18 cellular contexts compared by ENCODE assay signal in the genomic region with DNA sequence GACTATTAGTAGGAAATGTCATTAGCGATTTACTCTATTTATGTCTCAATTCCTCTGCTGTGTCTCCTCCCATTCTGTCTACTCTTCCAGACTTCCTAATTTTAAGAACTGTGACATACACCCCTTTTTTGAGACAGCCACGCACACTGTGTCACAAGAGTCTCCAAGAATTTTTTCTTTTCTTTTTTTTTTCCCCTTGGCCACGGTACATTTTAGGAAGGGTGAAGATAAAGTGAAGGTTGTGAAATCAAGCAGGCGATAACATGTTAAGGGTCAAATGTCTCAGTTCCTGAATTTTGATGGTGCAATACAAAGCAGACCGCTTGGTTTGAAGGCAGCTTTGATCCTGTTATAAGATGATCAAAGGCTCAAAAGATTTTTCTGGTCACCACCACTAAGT. TPM values are rescaled to one million over a fixed set of nuclear protein-coding genes. Genes with fewer than 3 reads are reported as not detected.
DNase-seq lines count a peak whose midpoint lies in the region; ATAC-seq, FAIRE-seq and TF ChIP-seq lines count a peak whose summit lies in the region.
"Had no signal": no experiment of that assay in that cellular context is flagged by ENCODE, and none has a peak within 500 bp of the region (broad histone marks: within the 10 kb centered on the region; RNA-seq: fewer than 3 reads in every experiment).

No MANE protein-coding gene starts in this region.

- no peak overlapping the region for H3K9ac ChIP-seq in kidney (ENCODE audit: low read length in 2 of 2)

- H3K27me3 Mint-ChIP-seq in Caco-2 (ENCODE audit: insufficient read depth, unreplicated experiment) = no peaks in the 10 kb centered on the region
- no peaks in the 10 kb centered on the region for H3K27me3 Mint-ChIP-seq in mesothelial cell of epicardium (ENCODE audit: low read depth)

- H3K9me3 Mint-ChIP-seq in Caco-2 (ENCODE audit: unreplicated experiment) (no peaks in the 10 kb centered on the region), mesothelial cell of epicardium (no peaks in the 10 kb centered on the region)
- H3K9me3 Mint-ChIP-seq: activated T-helper 17 cell treated with anti-CD3 and anti-CD28 coated beads, Interleukin-2, amount 50 U/mL, for 72 hours had no signal

- peak overlapping the region; percentile 73 for H3K27ac Mint-ChIP-seq in Caco-2 (ENCODE audit: unreplicated experiment)
- peak overlapping the region; percentile 35 for H3K27ac Mint-ChIP-seq in mesothelial cell of epicardium
- H3K27ac Mint-ChIP-seq: activated CD8-positive, alpha-beta T cell treated with anti-CD3 and anti-CD28 coated beads, Interleukin-2, amount 10 ng/mL, durations not matched to agents 7 days and 5 days; activated T-helper 17 cell treated with anti-CD3 and anti-CD28 coated beads, Interleukin-2, amount 50 U/mL, for 72 hours had no signal

- CTCF ChIA-PET in Caco-2 (lab: Charles Lee) = interaction anchor here (1.0 kb wide), 2 partner anchors 9 to 14 kb away, joined by 4 to 5 read pairs; no protein-coding TSS in a partner anchor

- H3K4me1 ChIP-seq in Caco-2 (peaks cover 76% of the 10 kb centered on the region), esophagus squamous epithelium (peaks cover 0 to 19% (median 0%) of the 10 kb centered on the region in 3 donors), kidney (ENCODE audit: control insufficient read depth in 1 of 2, insufficient read depth in 1 of 2, low read depth in 1 of 2, low read length in 2 of 2) (no peaks in the 10 kb centered on the region), gastrocnemius medialis (no peaks in the 10 kb centered on the region)
- H3K4me1 ChIP-seq: pancreas, SJCRH30 had no signal

- H3K36me3 Mint-ChIP-seq in Caco-2 (ENCODE audit: insufficient read depth, unreplicated experiment) (peaks cover 52% of the 10 kb centered on the region), mesothelial cell of epicardium (no peaks in the 10 kb centered on the region)

- H3K27me3 ChIP-seq in Caco-2 (replicated peaks; ENCODE audit: control insufficient read depth, insufficient read depth, low read length) (no peaks in the 10 kb centered on the region), esophagus squamous epithelium (no peaks in the 10 kb centered on the region), gastrocnemius medialis (no peaks in the 10 kb centered on the region)
- H3K27me3 ChIP-seq: pancreas, SJCRH30 had no signal

- H3K4me1 Mint-ChIP-seq in Caco-2 (ENCODE audit: low read depth, unreplicated experiment) (peaks cover 43% of the 10 kb centered on the region), mesothelial cell of epicardium (peaks cover 28% of the 10 kb centered on the region)
- H3K4me1 Mint-ChIP-seq: activated T-helper 17 cell treated with anti-CD3 and anti-CD28 coated beads, Interleukin-2, amount 50 U/mL, for 72 hours had no signal

- peak; percentile 71 to 86 for DNase-seq in Caco-2
- peak; percentile 96 for DNase-seq in NOMO-1 treated with DMSO at 0.1 percent for 48 hours (lab: John Stamatoyannopoulos, UW; ENCODE audit: unreplicated experiment)
- peak; percentile 62 for DNase-seq in epithelial cell of esophagus (ENCODE audit: low read depth)
- no peak for DNase-seq in mesothelial cell of epicardium (ENCODE audit: low spot score in 2 of 2, unreplicated experiment in 2 of 2)
- DNase-seq in NCI-H524 (lab: John Stamatoyannopoulos, UW) = no peak
- no peak for DNase-seq in esophagus squamous epithelium (lab: John Stamatoyannopoulos, UW)
- no peak for DNase-seq in kidney
- DNase-seq in gastrocnemius medialis = no peak
- DNase-seq: activated CD8-positive, alpha-beta T cell treated with anti-CD3 and anti-CD28 coated beads, Interleukin-2, amount 10 ng/mL, durations not matched to agents 7 days and 5 days; NCI-H2029 treated with DMSO at 0.1 percent for 48 hours; NCI-H774; pancreas; SJCRH30; stimulated activated CD4-positive, alpha-beta T cell treated with anti-CD3 and anti-CD28 coated beads, Interleukin-12 subunit alpha, Interleukin-12 subunit beta, amount 100 ng/mL, for 4 hours had no signal

- TF ChIP-seq POLR2A in esophagus squamous epithelium (IDR thresholded peaks at IDR 0.05) = no peak
- TF ChIP-seq POLR2A in gastrocnemius medialis (IDR thresholded peaks at IDR 0.05) = no peak

- H3K36me3 ChIP-seq in Caco-2 (ENCODE audit: control insufficient read depth, insufficient read depth, low read length) (no peaks in the 10 kb centered on the region), esophagus squamous epithelium (no peaks in the 10 kb centered on the region), kidney (ENCODE audit: control insufficient read depth in 1 of 2, insufficient read depth in 2 of 2, low read length in 2 of 2) (no peaks in the 10 kb centered on the region), gastrocnemius medialis (no peaks in the 10 kb centered on the region)
- H3K36me3 ChIP-seq: pancreas, SJCRH30 had no signal

- H3K4me3 Mint-ChIP-seq in Caco-2 (ENCODE audit: unreplicated experiment) (peak overlapping the region; percentile 25), mesothelial cell of epicardium (no peak overlapping the region)
- H3K4me3 Mint-ChIP-seq: activated CD8-positive, alpha-beta T cell treated with anti-CD3 and anti-CD28 coated beads, Interleukin-2, amount 10 ng/mL, durations not matched to agents 7 days and 5 days; activated T-helper 17 cell treated with anti-CD3 and anti-CD28 coated beads, Interleukin-2, amount 50 U/mL, for 72 hours had no signal

- no peak for FAIRE-seq in kidney (lab: Jason Lieb, UNC)
- FAIRE-seq: pancreas had no signal

- H3K4me3 ChIP-seq in Caco-2 (ENCODE audit: low read depth, low read length) (no peak overlapping the region), epithelial cell of esophagus (ENCODE audit: low read length) (no peak overlapping the region), esophagus squamous epithelium (no peak overlapping the region), kidney (ENCODE audit: low read length in 2 of 2) (no peak overlapping the region), gastrocnemius medialis (no peak overlapping the region)
- H3K4me3 ChIP-seq: pancreas, SJCRH30 had no signal

- TF ChIP-seq CTCF in Caco-2 (IDR thresholded peaks at IDR 0.05; ENCODE audit: insufficient read depth in 1 of 2, low read depth in 1 of 2, low read length in 1 of 2, severe bottlenecking in 1 of 2, unreplicated experiment in 1 of 2) = no peak
- no peak for TF ChIP-seq CTCF in epithelial cell of esophagus (IDR thresholded peaks at IDR 0.05; ENCODE audit: insufficient read depth, low read depth, low read length, missing control alignments)
- no peak for TF ChIP-seq CTCF in mesothelial cell of epicardium (IDR thresholded peaks at IDR 0.05; ENCODE audit: unreplicated experiment)
- TF ChIP-seq CTCF in esophagus squamous epithelium (IDR thresholded peaks at IDR 0.05) = no peak
- no peak for TF ChIP-seq CTCF in kidney (IDR thresholded peaks at IDR 0.05; ENCODE audit: borderline replicate concordance, extremely low read depth, insufficient read depth)
- TF ChIP-seq CTCF in gastrocnemius medialis (IDR thresholded peaks at IDR 0.05 in 4 of 5, conservative IDR thresholded peaks at IDR 0.05 in 1 of 5) = no peak

- no peak for ATAC-seq in gastrocnemius medialis
- ATAC-seq: activated CD8-positive, alpha-beta T cell treated with anti-CD3 and anti-CD28 coated beads, Interleukin-2, amount 10 ng/mL, durations not matched to agents 7 days and 5 days; activated T-helper 17 cell treated with anti-CD3 and anti-CD28 coated beads, Interleukin-2, amount 50 U/mL, for 72 hours had no signal

- in situ Hi-C loops in gastrocnemius medialis (cut with MboI; ENCODE audit: low sequenced_read_pairs in 4 of 4) = no loop called here

- no peak overlapping the region for H3K27ac ChIP-seq in esophagus squamous epithelium
- H3K27ac ChIP-seq in kidney (ENCODE audit: low read depth in 2 of 2, low read length in 2 of 2) = no peak overlapping the region
- H3K27ac ChIP-seq in gastrocnemius medialis = no peak overlapping the region
- H3K27ac ChIP-seq: SJCRH30 had no signal

- intact Hi-C loops in Caco-2 (cut with micrococcal nuclease; ENCODE audit: unreplicated experiment) = loop anchor here (1.0 to 2.0 kb wide), 2 partner anchors 9 to 23 kb away; no protein-coding TSS in a partner anchor
- intact Hi-C loops in esophagus squamous epithelium (cut with DNase I) = no loop called here
- intact Hi-C loops in kidney (cut with DNase I) = no loop called here
- intact Hi-C loops in gastrocnemius medialis (cut with DNase I; ENCODE audit: low total_unique reads) = no loop called here

- no peaks in the 10 kb centered on the region for H3K9me3 ChIP-seq in Caco-2
- no peaks in the 10 kb centered on the region for H3K9me3 ChIP-seq in esophagus squamous epithelium
- H3K9me3 ChIP-seq in kidney (ENCODE audit: control insufficient read depth in 1 of 2, low read length in 2 of 2) = no peaks in the 10 kb centered on the region
- H3K9me3 ChIP-seq in gastrocnemius medialis = no peaks in the 10 kb centered on the region
- H3K9me3 ChIP-seq: pancreas, SJCRH30 had no signal

- no TSS peak for BruUV-seq in Caco-2 (replicated peaks; lab: Mats Ljungman, UMichigan)

- POLR2A ChIA-PET in Caco-2 (lab: Charles Lee) = interaction anchor here (1.0 kb wide), 1 partner anchor 8 kb away, joined by 3 read pairs; no protein-coding TSS in a partner anchor

- 38 to 44% methylated on average over 5 of the region's 5 CpGs for WGBS in esophagus squamous epithelium, 2 donors

RNA-seq across cellular contexts. Expression of a gene that starts 4.3 kb away (rescaled TPM):
- total RNA-seq in Caco-2 (2022) = 176 and 183 TPM in 2 replicates
- 1.3 to 1.7 TPM (median 1.4 TPM) in 3 replicates for total RNA-seq in mesothelial cell of epicardium
- 1 to 10 TPM in 1 of 4 donors, not detected in 3; 2.7 TPM for total RNA-seq in esophagus squamous epithelium
- 6.7 TPM for total RNA-seq in kidney
- 11.5 TPM for polyA plus RNA-seq in kidney (ENCODE audit: insufficient read depth, low read depth, low replicate concordance)
- under 1 TPM in 1 of 4 donors, not detected in 3; 0.42 TPM for total RNA-seq in gastrocnemius medialis
- total RNA-seq: activated CD8-positive, alpha-beta T cell treated with anti-CD3 and anti-CD28 coated beads, Interleukin-2, amount 10 ng/mL, durations not matched to agents 7 days and 5 days; activated T-helper 17 cell treated with anti-CD3 and anti-CD28 coated beads, Interleukin-2, amount 50 U/mL, for 72 hours; LHCN-M2; SJCRH30 had no signal

RNA-seq across cellular contexts. Expression of a gene that starts 11.2 kb away (rescaled TPM):
- total RNA-seq in Caco-2 (2022) (41.8 and 46.0 TPM in 2 replicates), mesothelial cell of epicardium (0.97 to 1.6 TPM (median 1.1 TPM) in 3 replicates), esophagus squamous epithelium (not detected), kidney (25.7 TPM), gastrocnemius medialis (not detected)
- polyA plus RNA-seq in kidney (ENCODE audit: insufficient read depth, low read depth, low replicate concordance) = 292 TPM
- total RNA-seq: activated CD8-positive, alpha-beta T cell treated with anti-CD3 and anti-CD28 coated beads, Interleukin-2, amount 10 ng/mL, durations not matched to agents 7 days and 5 days; activated T-helper 17 cell treated with anti-CD3 and anti-CD28 coated beads, Interleukin-2, amount 50 U/mL, for 72 hours; LHCN-M2; SJCRH30 had no signal

RNA-seq across cellular contexts. Expression of a gene that starts 37.6 kb away (rescaled TPM):
- total RNA-seq in Caco-2 (2022) (not detected in 2 replicates), mesothelial cell of epicardium (0.11 TPM in 1 of 3 replicates, not detected in the others), esophagus squamous epithelium (10 to 100 TPM; 10.3 to 36.1 (median 19.2) TPM), kidney (20.0 TPM), gastrocnemius medialis (10 to 100 TPM in 1 of 4 donors, 1 to 10 TPM in 3; 1.1 to 40.7 (median 3.6) TPM)
- polyA plus RNA-seq in kidney (ENCODE audit: insufficient read depth, low read depth, low replicate concordance) = 0.43 TPM
- total RNA-seq: activated CD8-positive, alpha-beta T cell treated with anti-CD3 and anti-CD28 coated beads, Interleukin-2, amount 10 ng/mL, durations not matched to agents 7 days and 5 days; fibroblast of lung; LHCN-M2; SJCRH30 had no signal
- polyA plus RNA-seq: BJ had no signal

RNA-seq across cellular contexts. Expression of a gene that starts 45.1 kb away (rescaled TPM):
- total RNA-seq in Caco-2 (2022) = 106 TPM in 2 replicates
- 100 to 105 TPM (median 104 TPM) in 3 replicates for total RNA-seq in mesothelial cell of epicardium
- 10 to 100 TPM; 10.3 to 65.2 (median 24.5) TPM for total RNA-seq in esophagus squamous epithelium
- 142 TPM for total RNA-seq in kidney
- 454 TPM for polyA plus RNA-seq in kidney (ENCODE audit: insufficient read depth, low read depth, low replicate concordance)
- 100 to 1,000 TPM; 144 to 605 (median 175) TPM for total RNA-seq in gastrocnemius medialis

Comparison
In these comparisons a context has a peak if more than half of its experiments do, and no peak if none do; other contexts are left out.
1. DNase-seq: peak in Caco-2 (2 of 2), NOMO-1 treated with DMSO at 0.1 percent for 48 hours (single experiment) and epithelial cell of esophagus (single experiment); none in mesothelial cell of epicardium (0 of 2), NCI-H524 (0 of 2), esophagus squamous epithelium (single experiment), kidney (single experiment) and gastrocnemius medialis (0 of 2).
2. RNA of a gene that starts 4.3 kb away (total RNA-seq): 176 to 183 TPM in Caco-2; 6.7 TPM in kidney (single experiment), 1.3 to 1.7 TPM in mesothelial cell of epicardium, 2.7 TPM in esophagus squamous epithelium and 0.42 TPM in gastrocnemius medialis; every median in the first group is over 10 times any median in the second.
3. RNA of a gene that starts 11.2 kb away (total RNA-seq): 41.8 to 46.0 TPM in Caco-2 and 25.7 TPM in kidney (single experiment); 0.97 to 1.6 TPM in mesothelial cell of epicardium, not detected in esophagus squamous epithelium and not detected in gastrocnemius medialis; every median in the first group is over 10 times any median in the second.